Comparison of ENCODE assay signal across 22 cellular contexts in genomic region chr12:54692353-54692752, GRCh38. TPM values are rescaled to one million over a fixed set of nuclear protein-coding genes. Genes with fewer than 3 reads are reported as not detected.
DNase-seq lines count a peak whose midpoint lies in the region; ATAC-seq and TF ChIP-seq lines count a peak whose summit lies in the region.
"Had no signal": no experiment of that assay in that cellular context is flagged by ENCODE, and none has a peak within 500 bp of the region (broad histone marks: within the 10 kb centered on the region; RNA-seq: fewer than 3 reads in every experiment).

No MANE protein-coding gene starts in this region.

- TF ChIP-seq CTCF in GM12864 (IDR thresholded peaks at IDR 0.05; ENCODE audit: low read depth, low read length, missing control alignments), result no peak
- no peak for TF ChIP-seq CTCF in esophagus squamous epithelium (IDR thresholded peaks at IDR 0.05)

- DNase-seq in GM12864 (ENCODE audit: low read depth), result peak; percentile 19
- peak; percentile 25 for DNase-seq in NAMALWA (ENCODE audit: low spot score)
- no peak for DNase-seq in activated CD4-positive, alpha-beta T cell treated with anti-CD3 and anti-CD28 coated beads for 48 hours
- no peak for DNase-seq in esophagus squamous epithelium (lab: John Stamatoyannopoulos, UW)
- DNase-seq in ACHN, result no peak
- DNase-seq: 8988T; CD4-positive, alpha-beta memory T cell; DMS153; DMS79; GDM1; GM23248; Karpas-422; KBM-7 had no signal

- in situ Hi-C loops in ACHN (cut with HindIII; ENCODE audit: low pct_ligation_motif_present, low pct_unique_long_range_greater_than_20kb, low sequenced_read_pairs), result no loop called here

- H3K9me3 ChIP-seq in esophagus squamous epithelium, result no peaks in the 10 kb centered on the region
- H3K9me3 ChIP-seq: HAP-1 had no signal

- WGBS in esophagus squamous epithelium, 2 donors, result 41 to 59% methylated on average over 2 of the region's 2 CpGs

- ATAC-seq in GM19372 (IDR thresholded peaks at IDR 0.05; ENCODE audit: low read depth, unreplicated experiment) (peak; percentile 82), HG02885 (IDR thresholded peaks at IDR 0.05; ENCODE audit: poor library complexity, unreplicated experiment) (peak; percentile 83), GM18861 (IDR thresholded peaks at IDR 0.05; ENCODE audit: unreplicated experiment) (no peak)
- ATAC-seq: HepG2 had no signal

- H3K27ac ChIP-seq in esophagus squamous epithelium, result no peak overlapping the region
- H3K27ac ChIP-seq: C4-2B, GM23248 had no signal

- H3K4me1 ChIP-seq in esophagus squamous epithelium, result no peaks in the 10 kb centered on the region
- H3K4me1 ChIP-seq: HAP-1 had no signal

- peaks cover 0 to 34% (median 0%) of the 10 kb centered on the region in 4 donors for H3K27me3 ChIP-seq in esophagus squamous epithelium

- no peak overlapping the region for H3K4me3 ChIP-seq in GM12864 (ENCODE audit: low read depth, low read length)
- no peak overlapping the region for H3K4me3 ChIP-seq in esophagus squamous epithelium
- H3K4me3 ChIP-seq: GM23248, HAP-1 had no signal

- TF ChIP-seq POLR2A in esophagus squamous epithelium (IDR thresholded peaks at IDR 0.05), result no peak

- H3K36me3 ChIP-seq in esophagus squamous epithelium, result no peaks in the 10 kb centered on the region
- H3K36me3 ChIP-seq: HAP-1 had no signal

- intact Hi-C loops in esophagus squamous epithelium (cut with DNase I), result no loop called here

RNA-seq across cellular contexts. Expression of gene DCD, which starts 44.2 kb away (rescaled TPM):
- total RNA-seq in esophagus squamous epithelium, result not detected
- total RNA-seq: A673; CD4-positive, alpha-beta memory T cell; Daoy; GM23248; H4; HepG2 had no signal

RNA-seq across cellular contexts. Expression of gene LACRT, which starts 57.7 kb away (rescaled TPM):
- not detected for total RNA-seq in esophagus squamous epithelium
- total RNA-seq: A673; CD4-positive, alpha-beta memory T cell; Daoy; GM23248; H4; HepG2 had no signal

Comparison
In these comparisons a context has a peak if more than half of its experiments do, and no peak if none do; other contexts are left out.
1. DNase-seq: peak in GM12864 (single experiment) and NAMALWA (single experiment); none in activated CD4-positive, alpha-beta T cell treated with anti-CD3 and anti-CD28 coated beads for 48 hours (single experiment), esophagus squamous epithelium (single experiment) and ACHN (single experiment).